Comparison of ENCODE assay signal across 1 cellular context in genomic region chr7:92245487-92246362, GRCh38.
TF ChIP-seq lines count a peak whose summit lies in the region.

A gene with protein sequence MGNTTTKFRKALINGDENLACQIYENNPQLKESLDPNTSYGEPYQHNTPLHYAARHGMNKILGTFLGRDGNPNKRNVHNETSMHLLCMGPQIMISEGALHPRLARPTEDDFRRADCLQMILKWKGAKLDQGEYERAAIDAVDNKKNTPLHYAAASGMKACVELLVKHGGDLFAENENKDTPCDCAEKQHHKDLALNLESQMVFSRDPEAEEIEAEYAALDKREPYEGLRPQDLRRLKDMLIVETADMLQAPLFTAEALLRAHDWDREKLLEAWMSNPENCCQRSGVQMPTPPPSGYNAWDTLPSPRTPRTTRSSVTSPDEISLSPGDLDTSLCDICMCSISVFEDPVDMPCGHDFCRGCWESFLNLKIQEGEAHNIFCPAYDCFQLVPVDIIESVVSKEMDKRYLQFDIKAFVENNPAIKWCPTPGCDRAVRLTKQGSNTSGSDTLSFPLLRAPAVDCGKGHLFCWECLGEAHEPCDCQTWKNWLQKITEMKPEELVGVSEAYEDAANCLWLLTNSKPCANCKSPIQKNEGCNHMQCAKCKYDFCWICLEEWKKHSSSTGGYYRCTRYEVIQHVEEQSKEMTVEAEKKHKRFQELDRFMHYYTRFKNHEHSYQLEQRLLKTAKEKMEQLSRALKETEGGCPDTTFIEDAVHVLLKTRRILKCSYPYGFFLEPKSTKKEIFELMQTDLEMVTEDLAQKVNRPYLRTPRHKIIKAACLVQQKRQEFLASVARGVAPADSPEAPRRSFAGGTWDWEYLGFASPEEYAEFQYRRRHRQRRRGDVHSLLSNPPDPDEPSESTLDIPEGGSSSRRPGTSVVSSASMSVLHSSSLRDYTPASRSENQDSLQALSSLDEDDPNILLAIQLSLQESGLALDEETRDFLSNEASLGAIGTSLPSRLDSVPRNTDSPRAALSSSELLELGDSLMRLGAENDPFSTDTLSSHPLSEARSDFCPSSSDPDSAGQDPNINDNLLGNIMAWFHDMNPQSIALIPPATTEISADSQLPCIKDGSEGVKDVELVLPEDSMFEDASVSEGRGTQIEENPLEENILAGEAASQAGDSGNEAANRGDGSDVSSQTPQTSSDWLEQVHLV (plus strand): TSS chr7:92245974. CDS start chr7:92294979, 49,005 bp downstream.
Gene KRIT1, minus strand, starts transcription at chr7:92245914. Its CDS starts 3,779 bp downstream, at chr7:92242135.

TF ChIP-seq in HepG2, 621 proteins besides CTCF, POLR2A, EP300 and RAD21 (continued from another document and continues in another):
- TF ChIP-seq MYC (CRISPR knock-in tag; IDR thresholded peaks at IDR 0.05; ENCODE audit: borderline replicate concordance) (peak; percentile 83), ZFP41 (CRISPR knock-in tag; IDR thresholded peaks at IDR 0.05; ENCODE audit: borderline replicate concordance) (no peak), JUNB (CRISPR knock-in tag; IDR thresholded peaks at IDR 0.05; ENCODE audit: borderline replicate concordance) (no peak), ZBTB42 (CRISPR knock-in tag; IDR thresholded peaks at IDR 0.05) (no peak), ZNF891 (CRISPR knock-in tag; IDR thresholded peaks at IDR 0.05) (peak; percentile 42; the same call in 1 of the 2 replicates), TFE3 (CRISPR knock-in tag; IDR thresholded peaks at IDR 0.05) (no peak; the same call in 1 of the 2 replicates), ZNF720 (CRISPR knock-in tag; IDR thresholded peaks at IDR 0.05) (no peak), SMARCE1 (IDR thresholded peaks at IDR 0.05; ENCODE audit: borderline replicate concordance) (no peak), ZNF773 (CRISPR knock-in tag; IDR thresholded peaks at IDR 0.05; ENCODE audit: borderline replicate concordance) (no peak; the same call in 1 of the 2 replicates), ZNF230 (CRISPR knock-in tag; IDR thresholded peaks at IDR 0.05) (peak; percentile 72), ARNT (IDR thresholded peaks at IDR 0.05) (no peak), ZSCAN25 (CRISPR knock-in tag; IDR thresholded peaks at IDR 0.05) (no peak), ZBTB7B (CRISPR knock-in tag; IDR thresholded peaks at IDR 0.05) (peak; percentile 80), ZNF3 (CRISPR knock-in tag; IDR thresholded peaks at IDR 0.05) (no peak), ZNF367 (CRISPR knock-in tag; IDR thresholded peaks at IDR 0.05; ENCODE audit: borderline replicate concordance) (no peak), ETV5 (CRISPR knock-in tag; IDR thresholded peaks at IDR 0.05; ENCODE audit: borderline replicate concordance) (0 out of 2 replicates have a peak, but pooled peaks have one; percentile 6), TBP (CRISPR knock-in tag; IDR thresholded peaks at IDR 0.05) (no peak), ZBTB14 (CRISPR knock-in tag; IDR thresholded peaks at IDR 0.05) (no peak), ZNF644 (CRISPR knock-in tag; IDR thresholded peaks at IDR 0.05; ENCODE audit: low read depth) (no peak), HINFP (CRISPR knock-in tag; IDR thresholded peaks at IDR 0.05; ENCODE audit: low read depth) (0 out of 2 replicates have a peak, but pooled peaks have one; percentile 59), SALL2 (CRISPR knock-in tag; IDR thresholded peaks at IDR 0.05) (peak; percentile 54; the same call in 1 of the 2 replicates), KLF11 (CRISPR knock-in tag; IDR thresholded peaks at IDR 0.05) (no peak), PAF1 (CRISPR knock-in tag; IDR thresholded peaks at IDR 0.05) (no peak), TAF15 (IDR thresholded peaks at IDR 0.05; ENCODE audit: low read depth, low read length, poor library complexity, severe bottlenecking) (no peak), IRF2 (CRISPR knock-in tag; IDR thresholded peaks at IDR 0.05) (peak; percentile 56; the same call in 1 of the 2 replicates), HNF1A (IDR thresholded peaks at IDR 0.05; ENCODE audit: low read depth) (no peak), HNF1A (CRISPR knock-in tag; IDR thresholded peaks at IDR 0.05; ENCODE audit: borderline replicate concordance) (0 out of 2 replicates have a peak, but pooled peaks have one; percentile 35), ZNF101 (CRISPR knock-in tag; IDR thresholded peaks at IDR 0.05; ENCODE audit: borderline replicate concordance, low read depth) (no peak)
- TF ChIP-seq, protein P1, sequence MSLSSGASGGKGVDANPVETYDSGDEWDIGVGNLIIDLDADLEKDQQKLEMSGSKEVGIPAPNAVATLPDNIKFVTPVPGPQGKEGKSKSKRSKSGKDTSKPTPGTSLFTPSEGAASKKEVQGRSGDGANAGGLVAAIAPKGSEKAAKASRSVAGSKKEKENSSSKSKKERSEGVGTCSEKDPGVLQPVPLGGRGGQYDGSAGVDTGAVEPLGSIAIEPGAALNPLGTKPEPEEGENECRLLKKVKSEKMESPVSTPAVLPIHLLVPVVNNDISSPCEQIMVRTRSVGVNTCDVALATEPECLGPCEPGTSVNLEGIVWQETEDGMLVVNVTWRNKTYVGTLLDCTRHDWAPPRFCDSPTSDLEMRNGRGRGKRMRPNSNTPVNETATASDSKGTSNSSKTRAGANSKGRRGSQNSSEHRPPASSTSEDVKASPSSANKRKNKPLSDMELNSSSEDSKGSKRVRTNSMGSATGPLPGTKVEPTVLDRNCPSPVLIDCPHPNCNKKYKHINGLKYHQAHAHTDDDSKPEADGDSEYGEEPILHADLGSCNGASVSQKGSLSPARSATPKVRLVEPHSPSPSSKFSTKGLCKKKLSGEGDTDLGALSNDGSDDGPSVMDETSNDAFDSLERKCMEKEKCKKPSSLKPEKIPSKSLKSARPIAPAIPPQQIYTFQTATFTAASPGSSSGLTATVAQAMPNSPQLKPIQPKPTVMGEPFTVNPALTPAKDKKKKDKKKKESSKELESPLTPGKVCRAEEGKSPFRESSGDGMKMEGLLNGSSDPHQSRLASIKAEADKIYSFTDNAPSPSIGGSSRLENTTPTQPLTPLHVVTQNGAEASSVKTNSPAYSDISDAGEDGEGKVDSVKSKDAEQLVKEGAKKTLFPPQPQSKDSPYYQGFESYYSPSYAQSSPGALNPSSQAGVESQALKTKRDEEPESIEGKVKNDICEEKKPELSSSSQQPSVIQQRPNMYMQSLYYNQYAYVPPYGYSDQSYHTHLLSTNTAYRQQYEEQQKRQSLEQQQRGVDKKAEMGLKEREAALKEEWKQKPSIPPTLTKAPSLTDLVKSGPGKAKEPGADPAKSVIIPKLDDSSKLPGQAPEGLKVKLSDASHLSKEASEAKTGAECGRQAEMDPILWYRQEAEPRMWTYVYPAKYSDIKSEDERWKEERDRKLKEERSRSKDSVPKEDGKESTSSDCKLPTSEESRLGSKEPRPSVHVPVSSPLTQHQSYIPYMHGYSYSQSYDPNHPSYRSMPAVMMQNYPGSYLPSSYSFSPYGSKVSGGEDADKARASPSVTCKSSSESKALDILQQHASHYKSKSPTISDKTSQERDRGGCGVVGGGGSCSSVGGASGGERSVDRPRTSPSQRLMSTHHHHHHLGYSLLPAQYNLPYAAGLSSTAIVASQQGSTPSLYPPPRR (CRISPR knock-in tag; IDR thresholded peaks at IDR 0.05; ENCODE audit: borderline replicate concordance): no peak
- TF ChIP-seq, protein P2, sequence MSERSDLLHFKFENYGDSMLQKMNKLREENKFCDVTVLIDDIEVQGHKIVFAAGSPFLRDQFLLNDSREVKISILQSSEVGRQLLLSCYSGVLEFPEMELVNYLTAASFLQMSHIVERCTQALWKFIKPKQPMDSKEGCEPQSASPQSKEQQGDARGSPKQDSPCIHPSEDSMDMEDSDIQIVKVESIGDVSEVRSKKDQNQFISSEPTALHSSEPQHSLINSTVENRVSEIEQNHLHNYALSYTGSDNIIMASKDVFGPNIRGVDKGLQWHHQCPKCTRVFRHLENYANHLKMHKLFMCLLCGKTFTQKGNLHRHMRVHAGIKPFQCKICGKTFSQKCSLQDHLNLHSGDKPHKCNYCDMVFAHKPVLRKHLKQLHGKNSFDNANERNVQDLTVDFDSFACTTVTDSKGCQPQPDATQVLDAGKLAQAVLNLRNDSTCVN (CRISPR knock-in tag; IDR thresholded peaks at IDR 0.05; ENCODE audit: borderline replicate concordance): no peak
- TF ChIP-seq, protein P3, sequence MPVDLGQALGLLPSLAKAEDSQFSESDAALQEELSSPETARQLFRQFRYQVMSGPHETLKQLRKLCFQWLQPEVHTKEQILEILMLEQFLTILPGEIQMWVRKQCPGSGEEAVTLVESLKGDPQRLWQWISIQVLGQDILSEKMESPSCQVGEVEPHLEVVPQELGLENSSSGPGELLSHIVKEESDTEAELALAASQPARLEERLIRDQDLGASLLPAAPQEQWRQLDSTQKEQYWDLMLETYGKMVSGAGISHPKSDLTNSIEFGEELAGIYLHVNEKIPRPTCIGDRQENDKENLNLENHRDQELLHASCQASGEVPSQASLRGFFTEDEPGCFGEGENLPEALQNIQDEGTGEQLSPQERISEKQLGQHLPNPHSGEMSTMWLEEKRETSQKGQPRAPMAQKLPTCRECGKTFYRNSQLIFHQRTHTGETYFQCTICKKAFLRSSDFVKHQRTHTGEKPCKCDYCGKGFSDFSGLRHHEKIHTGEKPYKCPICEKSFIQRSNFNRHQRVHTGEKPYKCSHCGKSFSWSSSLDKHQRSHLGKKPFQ (CRISPR knock-in tag; IDR thresholded peaks at IDR 0.05; ENCODE audit: insufficient replicate concordance): no peak
